8 cellular contexts compared by ENCODE assay signal in genomic region chr17:81295678-81296381, GRCh38. TPM values are rescaled to one million over a fixed set of nuclear protein-coding genes. Genes with fewer than 3 reads are reported as not detected.
DNase-seq lines count a peak whose midpoint lies in the region; ATAC-seq and TF ChIP-seq lines count a peak whose summit lies in the region.

No MANE protein-coding gene starts in this region.

- H2BK120ac ChIP-seq in H9 (ENCODE audit: low read depth, low read length, poor library complexity, severe bottlenecking) = no peak overlapping the region

- no peaks in the 10 kb centered on the region for H3K27me3 ChIP-seq in H9 (ENCODE audit: insufficient read depth, low read length)
- no peaks in the 10 kb centered on the region for H3K27me3 ChIP-seq in suprapubic skin

- peaks cover 0 to 3% (median 0%) of the 10 kb centered on the region in 3 experiments; a peak in 3 of 7 replicates for H3K36me3 Mint-ChIP-seq in H9 (ENCODE audit: insufficient read depth in 1 of 3, low read depth in 3 of 3)
- peaks cover 10% of the 10 kb centered on the region for H3K36me3 Mint-ChIP-seq in activated CD4-positive, alpha-beta T cell treated with anti-CD3 and anti-CD28 coated beads for 36 hours (ENCODE audit: low read depth)
- H3K36me3 Mint-ChIP-seq in mesothelial cell of epicardium = peaks cover 1% of the 10 kb centered on the region

- H2AFZ ChIP-seq in H9 (ENCODE audit: low read length) = no peak overlapping the region

- H3K4me1 Mint-ChIP-seq in H9 = peaks cover 9 to 17% of the 10 kb centered on the region in 2 experiments
- H3K4me1 Mint-ChIP-seq in activated CD4-positive, alpha-beta T cell treated with anti-CD3 and anti-CD28 coated beads for 36 hours = peaks cover 36% of the 10 kb centered on the region
- peaks cover 33% of the 10 kb centered on the region for H3K4me1 Mint-ChIP-seq in mesothelial cell of epicardium

- H3K4me3 Mint-ChIP-seq in H9 (peak overlapping the region; percentile 84 to 92), mesothelial cell of epicardium (peak overlapping the region; percentile 93)
- H3K4me3 Mint-ChIP-seq in activated CD4-positive, alpha-beta T cell treated with anti-CD3 and anti-CD28 coated beads for 36 hours = peak overlapping the region; percentile 89

- H3K4me2 ChIP-seq in H9 (ENCODE audit: insufficient read depth, insufficient read length, low read length) = peak overlapping the region; percentile 63

- H3K4me1 ChIP-seq in H9 (ENCODE audit: insufficient read depth, low read length) = no peaks in the 10 kb centered on the region; the same call in 1 of the 2 replicates
- peaks cover 44% of the 10 kb centered on the region for H3K4me1 ChIP-seq in suprapubic skin

- TF ChIP-seq CTCF in H9 (conservative IDR thresholded peaks at IDR 0.05) (peak; percentile 53), mesothelial cell of epicardium (IDR thresholded peaks at IDR 0.05; ENCODE audit: unreplicated experiment) (no peak), suprapubic skin (IDR thresholded peaks at IDR 0.05) (peak; percentile 31 to 41)

- H3K27me3 Mint-ChIP-seq in H9 (ENCODE audit: low read depth) (peaks cover 6% of the 10 kb centered on the region), mesothelial cell of epicardium (ENCODE audit: low read depth) (no peaks in the 10 kb centered on the region)
- H3K27me3 Mint-ChIP-seq in activated CD4-positive, alpha-beta T cell treated with anti-CD3 and anti-CD28 coated beads for 36 hours = no peaks in the 10 kb centered on the region

- H3K9ac ChIP-seq in H9 (ENCODE audit: extremely low read depth, insufficient read length, low read length) = no peak overlapping the region

- no peaks in the 10 kb centered on the region for H4K20me1 ChIP-seq in H9 (ENCODE audit: control insufficient read depth, insufficient read depth, insufficient read length)

- no peak overlapping the region for H2BK20ac ChIP-seq in H9 (ENCODE audit: low read depth, low read length, poor library complexity, severe bottlenecking)

- POLR2A ChIA-PET in activated CD4-positive, alpha-beta T cell treated with anti-CD3 and anti-CD28 coated beads for 36 hours (lab: Charles Lee) = no interaction called here

- no peaks in the 10 kb centered on the region for H3K36me3 ChIP-seq in suprapubic skin

- no peak overlapping the region for H4K5ac ChIP-seq in H9 (ENCODE audit: insufficient read length, low read depth, low read length)

- H3T11ph ChIP-seq in H9 (ENCODE audit: low read length) = no peak overlapping the region

- H3K23me2 ChIP-seq in H9 (ENCODE audit: insufficient read length, low read depth, low read length, poor library complexity, severe bottlenecking) = peaks cover 12% of the 10 kb centered on the region

- intact Hi-C loops in activated CD4-positive, alpha-beta T cell treated with anti-CD3 and anti-CD28 coated beads for 36 hours (cut with DNase I, micrococcal nuclease) = loop anchor here (1.0 to 5.0 kb wide), 16 partner anchors 11 to 802 kb away; partner anchors contain the start of genes FAAP100 (in 2 of the 2), BAHCC1 (in 1 of the 2), FASN (in 1 of the 2) and MCRIP1 (in 1 of the 2)

- DNase-seq in EH (ENCODE audit: low read depth) (peak; percentile 63), H9 (peak; percentile 88), NCI-H2171 (lab: John Stamatoyannopoulos, UW) (peak; percentile 84), mesothelial cell of epicardium (ENCODE audit: low spot score in 2 of 2, unreplicated experiment in 2 of 2) (no peak), suprapubic skin (ENCODE audit: low spot score in 2 of 2) (no peak)
- peak; percentile 71 for DNase-seq in activated CD4-positive, alpha-beta T cell treated with anti-CD3 and anti-CD28 coated beads for 36 hours
- DNase-seq in effector CD8-positive, alpha-beta T cell (lab: John Stamatoyannopoulos, UW) = peak; percentile 19

- no peak overlapping the region for H4K91ac ChIP-seq in H9 (ENCODE audit: insufficient read length, low read depth, low read length)

- H3K18ac ChIP-seq in H9 (ENCODE audit: insufficient read length, low read depth, low read length) = no peak overlapping the region

- CTCF ChIA-PET in activated CD4-positive, alpha-beta T cell treated with anti-CD3 and anti-CD28 coated beads for 36 hours (lab: Charles Lee) = interaction anchor here (1.0 to 2.5 kb wide), 5 partner anchors 27 to 367 kb away, joined by 3 to 8 read pairs (median 3); no protein-coding TSS in a partner anchor

- H3K27ac ChIP-seq in H9 (ENCODE audit: insufficient read length, low read depth, low read length) = no peak overlapping the region
- H3K27ac ChIP-seq in suprapubic skin = peak overlapping the region; percentile 92

- no peak overlapping the region for H3K14ac ChIP-seq in H9 (ENCODE audit: insufficient read depth, low read length)

- no peak for TF ChIP-seq POLR2A in suprapubic skin (IDR thresholded peaks at IDR 0.05)

- no peak overlapping the region for H3K23ac ChIP-seq in H9 (ENCODE audit: insufficient read length, low read depth, low read length)

- no peak for TF ChIP-seq EP300 in suprapubic skin (IDR thresholded peaks at IDR 0.05)

- H2AK5ac ChIP-seq in H9 (ENCODE audit: insufficient read length, low read length) = no peak overlapping the region

- no peak overlapping the region for H3K56ac ChIP-seq in H9 (ENCODE audit: insufficient read length, low read depth, low read length)

- H3K4ac ChIP-seq in H9 (ENCODE audit: low read depth, low read length) = no peak overlapping the region

- H3K79me2 ChIP-seq in H9 (ENCODE audit: insufficient read depth, low read length) = no peaks in the 10 kb centered on the region

- no peaks in the 10 kb centered on the region for H3K9me3 Mint-ChIP-seq in H9
- H3K9me3 Mint-ChIP-seq in activated CD4-positive, alpha-beta T cell treated with anti-CD3 and anti-CD28 coated beads for 36 hours (ENCODE audit: low read depth) = no peaks in the 10 kb centered on the region
- H3K9me3 Mint-ChIP-seq in mesothelial cell of epicardium = no peaks in the 10 kb centered on the region

- peak overlapping the region; percentile 22 to 93 (median 71); a peak in 5 of 7 replicates for H3K27ac Mint-ChIP-seq in H9
- peak overlapping the region; percentile 96 for H3K27ac Mint-ChIP-seq in activated CD4-positive, alpha-beta T cell treated with anti-CD3 and anti-CD28 coated beads for 36 hours
- H3K27ac Mint-ChIP-seq in mesothelial cell of epicardium = peak overlapping the region; percentile 95

- no peak overlapping the region for H4K8ac ChIP-seq in H9 (replicated peaks; ENCODE audit: insufficient read length, low read depth, low read length)

- no peaks in the 10 kb centered on the region for H3K79me1 ChIP-seq in H9 (ENCODE audit: insufficient read depth, low read depth, low read length, poor library complexity, severe bottlenecking)

- no CpG with 5 or more reads among the region's 22 CpGs for WGBS in H9 (ENCODE audit: extremely low coverage, insufficient read length, low lambda C conversion rate)
- WGBS in suprapubic skin = 13% methylated on average over 22 of the region's 22 CpGs

- peak; percentile 60 for ATAC-seq in activated CD4-positive, alpha-beta T cell treated with anti-CD3 and anti-CD28 coated beads for 36 hours
- ATAC-seq in GM19452 (IDR thresholded peaks at IDR 0.05; ENCODE audit: unreplicated experiment) = no peak

- no peak overlapping the region for H2BK12ac ChIP-seq in H9 (ENCODE audit: insufficient read length, low read depth, low read length)

- H3K9me3 ChIP-seq in H9 (ENCODE audit: control insufficient read depth, low read depth, low read length) = no peaks in the 10 kb centered on the region
- no peaks in the 10 kb centered on the region for H3K9me3 ChIP-seq in suprapubic skin

- no peak overlapping the region for H2BK5ac ChIP-seq in H9 (ENCODE audit: insufficient read length, low read length)

- no peak overlapping the region for H2BK15ac ChIP-seq in H9 (ENCODE audit: low read depth, low read length)

- H3K4me3 ChIP-seq in suprapubic skin = peak overlapping the region; percentile 89

RNA-seq across cellular contexts. Expression of gene SLC38A10, which starts 0.7 kb away (rescaled TPM):
- 43.2 and 43.8 TPM in 2 replicates for total RNA-seq in H9 (2021)
- total RNA-seq in activated CD4-positive, alpha-beta T cell treated with anti-CD3 and anti-CD28 coated beads for 36 hours = 10 to 100 TPM; 47.6 to 52.9 TPM
- 96.6 to 105 TPM (median 103 TPM) in 3 replicates for total RNA-seq in mesothelial cell of epicardium
- total RNA-seq in suprapubic skin = 10 to 100 TPM; 48.5 to 84.9 (median 69.4) TPM

RNA-seq across cellular contexts. Expression of gene NDUFAF8, which starts 56.7 kb away (rescaled TPM):
- 53.1 and 60.1 TPM in 2 replicates for total RNA-seq in H9 (2021)
- total RNA-seq in activated CD4-positive, alpha-beta T cell treated with anti-CD3 and anti-CD28 coated beads for 36 hours = 10 to 100 TPM; 31.0 to 57.9 TPM
- total RNA-seq in mesothelial cell of epicardium = 46.8 to 47.6 TPM (median 47.3 TPM) in 3 replicates
- total RNA-seq in suprapubic skin = 10 to 100 TPM; 17.8 to 39.4 (median 25.9) TPM

RNA-seq across cellular contexts. Expression of gene TEPSIN, which starts 57.0 kb away (rescaled TPM):
- total RNA-seq in H9 (2021) (36.2 and 38.8 TPM in 2 replicates), mesothelial cell of epicardium (44.6 to 49.2 TPM (median 45.0 TPM) in 3 replicates), suprapubic skin (10 to 100 TPM; 43.0 to 94.5 (median 55.3) TPM)
- 10 to 100 TPM; 17.8 to 20.3 TPM for total RNA-seq in activated CD4-positive, alpha-beta T cell treated with anti-CD3 and anti-CD28 coated beads for 36 hours

Comparison
In these comparisons a context has a peak if more than half of its experiments do, and no peak if none do; other contexts are left out.
1. DNase-seq: peak in EH (single experiment), H9 (single experiment), NCI-H2171 (single experiment), activated CD4-positive, alpha-beta T cell treated with anti-CD3 and anti-CD28 coated beads for 36 hours (single experiment) and effector CD8-positive, alpha-beta T cell (single experiment); none in mesothelial cell of epicardium (0 of 2) and suprapubic skin (0 of 2).
2. Peak in every context shown above with its lines, with median percentiles within 50 percentile points of each other: H3K27ac Mint-ChIP-seq and H3K4me3 Mint-ChIP-seq.